1 cellular context compared by ENCODE assay signal in genomic region chr3:4979401-4980228, GRCh38.
TF ChIP-seq lines count a peak whose summit lies in the region.

Gene BHLHE40 (plus strand): TSS chr3:4979437. CDS start chr3:4979719, 282 bp downstream.

TF ChIP-seq in K562, 482 proteins besides CTCF, POLR2A, EP300 and RAD21 (continued from another document):
- TF ChIP-seq ZNF609 (CRISPR knock-in tag; IDR thresholded peaks at IDR 0.05; ENCODE audit: borderline replicate concordance): peak; percentile 86
- no peak for TF ChIP-seq ZNF512 (tag; IDR thresholded peaks at IDR 0.05)
